Comparison of ENCODE assay signal across 21 cellular contexts in genomic region chr2:57217013-57217412, GRCh38.
"Had no signal": no experiment of that assay in that cellular context is flagged by ENCODE, and none has a peak within 500 bp of the region (broad histone marks: within the 10 kb centered on the region; RNA-seq: fewer than 3 reads in every experiment).

No MANE protein-coding gene starts in this region.

- H3K27me3 ChIP-seq: SJSA1 had no signal

- H3K36me3 ChIP-seq: SJSA1 had no signal

- H3K9me3 ChIP-seq: SJSA1 had no signal

- ATAC-seq: HepG2, K562 had no signal

- H3K4me3 ChIP-seq: K562, SJSA1, SK-N-MC had no signal

- DNase-seq: Kasumi-1, MM.1S, NCI-H1092 treated with DMSO at 0.1 percent for 48 hours, NCI-H1436, NCI-H187, NCI-H2029, NCI-H2081 treated with DMSO at 0.1 percent for 48 hours, NCI-H2171, NCI-H226, NCI-H446, NCI-H510A, NCI-H524 treated with DMSO at 0.1 percent for 48 hours, NCI-H69, NCI-H774, SIG-M5 had no signal

- H3K27ac ChIP-seq: KMS-11, RWPE1, SJSA1, SK-N-MC had no signal

- H3K4me1 ChIP-seq: SJSA1 had no signal
